Comparison of ENCODE assay signal across 10 cellular contexts in genomic region chr6:138545621-138545980, GRCh38. TPM values are rescaled to one million over a fixed set of nuclear protein-coding genes. Genes with fewer than 3 reads are reported as not detected.
DNase-seq lines count a peak whose midpoint lies in the region; ATAC-seq and TF ChIP-seq lines count a peak whose summit lies in the region.
"Had no signal": no experiment of that assay in that cellular context is flagged by ENCODE, and none has a peak within 500 bp of the region (broad histone marks: within the 10 kb centered on the region; RNA-seq: fewer than 3 reads in every experiment).

No MANE protein-coding gene starts in this region.

- POLR2A ChIA-PET in A673 (lab: Charles Lee; ENCODE audit: low non-redundant PET) = no interaction called here

- H3K4me1 ChIP-seq in A673 (ENCODE audit: insufficient read depth, low read length, poor library complexity, severe bottlenecking) (peaks cover 65% of the 10 kb centered on the region), NT2/D1 (ENCODE audit: insufficient read depth, insufficient read length) (no peaks in the 10 kb centered on the region)
- H3K4me1 ChIP-seq: BE2C had no signal

- DNase-seq in A673 (ENCODE audit: low spot score) = peak; percentile 79
- DNase-seq in NT2/D1 (ENCODE audit: low read depth, low spot score) = peak; percentile 16
- DNase-seq in foreskin fibroblast = peak in 1 of 2 donors; percentile 64
- DNase-seq in nephron progenitor cell = peak; percentile 59
- no peak for DNase-seq in effector CD4-positive, alpha-beta T cell
- DNase-seq in T-helper 2 cell treated with Interferon-gamma antibody and Interleukin-4, amounts not matched to agents 5 μg/mL and 100 μg/mL, for 36 hours (ENCODE audit: low spot score) = no peak
- no peak for DNase-seq in COLO668 (lab: John Stamatoyannopoulos, UW; ENCODE audit: unreplicated experiment)
- DNase-seq: BE2C had no signal

- no TSS peak for BruUV-seq in A673 (replicated peaks; lab: Mats Ljungman, UMichigan)

- H3K36me3 ChIP-seq in A673 (ENCODE audit: insufficient read depth, low read length, poor library complexity, severe bottlenecking) = no peaks in the 10 kb centered on the region
- H3K36me3 ChIP-seq in NT2/D1 (ENCODE audit: insufficient read depth, insufficient read length, low read length) = no peaks in the 10 kb centered on the region
- H3K36me3 ChIP-seq: BE2C had no signal

- peak overlapping the region; percentile 63 for H3K4me3 Mint-ChIP-seq in nephron progenitor cell
- H3K4me3 Mint-ChIP-seq in T-helper 2 cell treated with Interferon-gamma antibody and Interleukin-4, amounts not matched to agents 5 μg/mL and 100 μg/mL, for 36 hours = no peak overlapping the region
- H3K4me3 Mint-ChIP-seq: activated T-helper 17 cell treated with anti-CD3 and anti-CD28 coated beads, Interleukin-2, amount 50 U/mL, for 72 hours had no signal

- peak overlapping the region; percentile 44 for H3K27ac Mint-ChIP-seq in nephron progenitor cell
- H3K27ac Mint-ChIP-seq in T-helper 2 cell treated with Interferon-gamma antibody and Interleukin-4, amounts not matched to agents 5 μg/mL and 100 μg/mL, for 36 hours = no peak overlapping the region
- H3K27ac Mint-ChIP-seq: activated T-helper 17 cell treated with anti-CD3 and anti-CD28 coated beads, Interleukin-2, amount 50 U/mL, for 72 hours had no signal

- no peaks in the 10 kb centered on the region for H3K27me3 ChIP-seq in A673 (replicated peaks; ENCODE audit: insufficient read depth, low read depth, low read length, poor library complexity)
- H3K27me3 ChIP-seq in NT2/D1 (ENCODE audit: insufficient read depth, insufficient read length) = no peaks in the 10 kb centered on the region
- H3K27me3 ChIP-seq: BE2C had no signal

- peak overlapping the region; percentile 67 for H3K9ac ChIP-seq in NT2/D1 (ENCODE audit: insufficient read length, low read depth)

- no peaks in the 10 kb centered on the region for H3K36me3 Mint-ChIP-seq in nephron progenitor cell (ENCODE audit: low read depth)
- no peaks in the 10 kb centered on the region for H3K36me3 Mint-ChIP-seq in T-helper 2 cell treated with Interferon-gamma antibody and Interleukin-4, amounts not matched to agents 5 μg/mL and 100 μg/mL, for 36 hours (ENCODE audit: low read depth)

- no peak for TF ChIP-seq CTCF in A673 (conservative IDR thresholded peaks at IDR 0.05; ENCODE audit: low read depth, low read length)
- no peak for TF ChIP-seq CTCF in foreskin fibroblast (IDR thresholded peaks at IDR 0.05; ENCODE audit: low read depth, low read length)
- TF ChIP-seq CTCF in nephron progenitor cell (IDR thresholded peaks at IDR 0.05) = no peak

- H3K4me3 ChIP-seq in A673 (ENCODE audit: low read depth, low read length, poor library complexity, severe bottlenecking) (peak overlapping the region; percentile 21), NT2/D1 (ENCODE audit: insufficient read length, low read depth) (peak overlapping the region; percentile 36), foreskin fibroblast (ENCODE audit: low read depth in 1 of 2, low read length in 2 of 2) (peak overlapping the region; percentile 31 to 61)

- H3K9me3 ChIP-seq in A673 (ENCODE audit: low read depth, low read length, poor library complexity, severe bottlenecking) (no peaks in the 10 kb centered on the region), NT2/D1 (ENCODE audit: insufficient read depth, low read length) (no peaks in the 10 kb centered on the region)
- H3K9me3 ChIP-seq: BE2C had no signal

- H3K27me3 Mint-ChIP-seq in nephron progenitor cell (ENCODE audit: low read depth, poor library complexity) = no peaks in the 10 kb centered on the region
- peaks cover 11% of the 10 kb centered on the region for H3K27me3 Mint-ChIP-seq in T-helper 2 cell treated with Interferon-gamma antibody and Interleukin-4, amounts not matched to agents 5 μg/mL and 100 μg/mL, for 36 hours (ENCODE audit: low read depth)

- H3K27ac ChIP-seq in A673 (ENCODE audit: low read depth, low read length, poor library complexity, severe bottlenecking) = peak overlapping the region; percentile 44

- H3K4me1 Mint-ChIP-seq in nephron progenitor cell = peaks cover 29% of the 10 kb centered on the region
- peaks cover 10% of the 10 kb centered on the region for H3K4me1 Mint-ChIP-seq in T-helper 2 cell treated with Interferon-gamma antibody and Interleukin-4, amounts not matched to agents 5 μg/mL and 100 μg/mL, for 36 hours (ENCODE audit: low read depth)
- H3K4me1 Mint-ChIP-seq: activated T-helper 17 cell treated with anti-CD3 and anti-CD28 coated beads, Interleukin-2, amount 50 U/mL, for 72 hours had no signal

- no peaks in the 10 kb centered on the region for H3K9me3 Mint-ChIP-seq in nephron progenitor cell
- H3K9me3 Mint-ChIP-seq in T-helper 2 cell treated with Interferon-gamma antibody and Interleukin-4, amounts not matched to agents 5 μg/mL and 100 μg/mL, for 36 hours = no peaks in the 10 kb centered on the region
- H3K9me3 Mint-ChIP-seq: activated T-helper 17 cell treated with anti-CD3 and anti-CD28 coated beads, Interleukin-2, amount 50 U/mL, for 72 hours had no signal

- intact Hi-C loops in A673 (cut with micrococcal nuclease; ENCODE audit: unreplicated experiment) = no loop called here

- ATAC-seq in HG03039 (IDR thresholded peaks at IDR 0.05; ENCODE audit: unreplicated experiment) = no peak
- ATAC-seq: activated T-helper 17 cell treated with anti-CD3 and anti-CD28 coated beads, Interleukin-2, amount 50 U/mL, for 72 hours had no signal

- CTCF ChIA-PET in A673 (lab: Charles Lee) = no interaction called here

RNA-seq across cellular contexts. Expression of gene NHSL1, which starts 46.3 kb away (rescaled TPM):
- total RNA-seq in A673 (2021) = 29.5 and 33.1 TPM in 2 replicates

Comparison
In these comparisons a context has a peak if more than half of its experiments do, and no peak if none do; other contexts are left out.
1. DNase-seq: peak in A673 (single experiment), NT2/D1 (single experiment) and nephron progenitor cell (single experiment); none in effector CD4-positive, alpha-beta T cell (single experiment), T-helper 2 cell treated with Interferon-gamma antibody and Interleukin-4, amounts not matched to agents 5 μg/mL and 100 μg/mL, for 36 hours (single experiment) and COLO668 (single experiment).
2. Peak in every context shown above with its lines, with median percentiles within 50 percentile points of each other: H3K4me3 ChIP-seq.